10 cellular contexts compared by ENCODE assay signal in the genomic region with DNA sequence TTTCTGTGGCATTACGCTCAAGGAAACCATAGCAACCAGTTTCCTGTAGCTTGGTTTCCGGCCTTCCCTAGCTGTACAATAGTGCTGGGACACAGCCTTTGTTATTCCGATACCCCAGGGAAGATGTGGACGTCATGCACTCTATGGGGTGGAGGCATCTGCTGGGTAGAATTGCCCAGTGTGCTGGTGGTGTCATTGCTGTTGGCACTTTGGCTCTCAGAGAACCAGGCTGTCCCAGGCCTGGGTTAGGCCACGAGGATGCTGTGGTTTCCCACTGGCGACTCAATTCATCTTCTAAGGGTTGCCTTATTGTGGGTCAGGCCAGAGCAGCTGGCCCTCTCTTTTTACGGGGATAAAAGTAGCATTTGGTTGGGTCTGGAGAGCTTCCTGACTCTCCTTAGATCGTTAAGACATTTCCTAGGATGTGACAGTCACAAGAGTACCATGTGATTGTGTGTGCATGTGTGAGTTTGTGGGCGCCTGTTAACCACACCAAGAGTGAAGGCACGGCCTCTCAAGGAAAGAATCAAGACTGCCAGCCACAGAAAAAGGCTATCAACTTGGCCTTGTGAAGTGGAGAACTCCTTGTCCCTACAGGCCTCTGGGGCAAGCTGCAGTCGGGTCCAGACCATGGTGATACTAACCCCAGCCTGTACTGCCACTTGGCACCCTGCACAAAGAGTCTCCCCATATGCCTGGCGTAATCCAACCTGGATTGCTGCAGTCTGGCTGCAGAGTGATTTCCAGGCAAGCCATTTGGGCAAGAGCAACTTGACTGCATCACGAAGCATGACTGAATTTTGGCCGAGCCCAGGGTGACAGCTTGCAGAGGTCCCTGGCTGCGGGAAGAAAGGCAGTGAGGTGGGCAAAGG. TPM values are rescaled to one million over a fixed set of nuclear protein-coding genes. Genes with fewer than 3 reads are reported as not detected.
DNase-seq lines count a peak whose midpoint lies in the region; ATAC-seq and TF ChIP-seq lines count a peak whose summit lies in the region.
"Had no signal": no experiment of that assay in that cellular context is flagged by ENCODE, and none has a peak within 500 bp of the region (broad histone marks: within the 10 kb centered on the region; RNA-seq: fewer than 3 reads in every experiment).

No MANE protein-coding gene starts in this region.

- ATAC-seq in upper lobe of left lung (ENCODE audit: low FRiP score in 2 of 2) (no peak), GM19397 (IDR thresholded peaks at IDR 0.05; ENCODE audit: unreplicated experiment) (no peak)
- ATAC-seq in CD8-positive, alpha-beta T cell, result no peak

- H3K27ac Mint-ChIP-seq in CD8-positive, alpha-beta T cell, result no peak overlapping the region

- TF ChIP-seq CTCF in dorsolateral prefrontal cortex (IDR thresholded peaks at IDR 0.05 in 54 of 56, conservative IDR thresholded peaks at IDR 0.05 in 2 of 56; ENCODE audit: low read depth in 1 of 56, partially characterized antibody in 56 of 56) (no peak), upper lobe of left lung (IDR thresholded peaks at IDR 0.05) (no peak)
- TF ChIP-seq CTCF in CD8-positive, alpha-beta T cell (IDR thresholded peaks at IDR 0.05), result no peak

- peak overlapping the region in 55 of 59 donors; percentile 7 to 85 (median 65) for H3K27ac ChIP-seq in dorsolateral prefrontal cortex
- peak overlapping the region; percentile 67 for H3K27ac ChIP-seq in muscle layer of colon (ENCODE audit: low read depth, low read length)
- H3K27ac ChIP-seq in upper lobe of left lung, result peak overlapping the region; percentile 32 to 70 (median 58)
- H3K27ac ChIP-seq in CD8-positive, alpha-beta T cell (ENCODE audit: low read depth, low read length), result no peak overlapping the region
- H3K27ac ChIP-seq: HL-60 had no signal

- no peaks in the 10 kb centered on the region for H3K36me3 ChIP-seq in muscle layer of colon (ENCODE audit: insufficient read depth, low read length)
- H3K36me3 ChIP-seq in upper lobe of left lung, result no peaks in the 10 kb centered on the region
- no peaks in the 10 kb centered on the region for H3K36me3 ChIP-seq in MG63
- H3K36me3 ChIP-seq in CD8-positive, alpha-beta T cell (ENCODE audit: insufficient read depth, low read length), result no peaks in the 10 kb centered on the region

- no peaks in the 10 kb centered on the region for H3K36me3 Mint-ChIP-seq in CD8-positive, alpha-beta T cell

- H3K4me3 ChIP-seq in dorsolateral prefrontal cortex (no peak overlapping the region), muscle layer of colon (ENCODE audit: low read depth in 1 of 2, low read length in 2 of 2) (no peak overlapping the region), upper lobe of left lung (no peak overlapping the region), MG63 (no peak overlapping the region)
- no peak overlapping the region for H3K4me3 ChIP-seq in CD8-positive, alpha-beta T cell (ENCODE audit: low read depth, low read length)

- H3K27me3 Mint-ChIP-seq in CD8-positive, alpha-beta T cell (ENCODE audit: low read depth), result peaks cover 16% of the 10 kb centered on the region

- peak; percentile 14 to 75 for DNase-seq in NCI-H524 (lab: John Stamatoyannopoulos, UW)
- DNase-seq in NCI-H524 treated with DMSO at 0.1 percent for 48 hours (lab: John Stamatoyannopoulos, UW), result no peak
- DNase-seq in dorsolateral prefrontal cortex, result peak in 2 of 10 donors; percentile 56 to 92
- DNase-seq in upper lobe of left lung, result peak in 1 of 2 donors; percentile 35
- no peak for DNase-seq in MG63
- no peak for DNase-seq in CD8-positive, alpha-beta T cell
- DNase-seq: NCI-H226 had no signal

- H3K9me3 Mint-ChIP-seq in CD8-positive, alpha-beta T cell, result no peaks in the 10 kb centered on the region

- no peak for TF ChIP-seq EP300 in upper lobe of left lung (IDR thresholded peaks at IDR 0.05)

- no peak for TF ChIP-seq POLR2A in upper lobe of left lung (IDR thresholded peaks at IDR 0.05)

- H3K4me3 Mint-ChIP-seq in CD8-positive, alpha-beta T cell, result no peak overlapping the region

- intact Hi-C loops in dorsolateral prefrontal cortex (cut with DNase I), result loop anchor here in 1 of 2 donors (5.0 kb wide), 1 partner anchor 36 kb away; the partner anchor contains the start of gene NAV2
- intact Hi-C loops in CD8-positive, alpha-beta T cell (cut with DNase I, micrococcal nuclease), result no loop called here

- H3K27me3 ChIP-seq in dorsolateral prefrontal cortex, result no peaks in the 10 kb centered on the region
- no peaks in the 10 kb centered on the region for H3K27me3 ChIP-seq in muscle layer of colon (ENCODE audit: control insufficient read depth in 1 of 2, insufficient read depth in 2 of 2, low read length in 2 of 2)
- no peaks in the 10 kb centered on the region for H3K27me3 ChIP-seq in upper lobe of left lung
- no peaks in the 10 kb centered on the region for H3K27me3 ChIP-seq in MG63
- H3K27me3 ChIP-seq in CD8-positive, alpha-beta T cell (ENCODE audit: insufficient read depth, low read length), result no peaks in the 10 kb centered on the region

- POLR2A ChIA-PET in CD8-positive, alpha-beta T cell (lab: Charles Lee), result no interaction called here

- WGBS in upper lobe of left lung, 2 donors, result 63 to 69% methylated on average over 14 to 15 of the region's 15 CpGs

- H3K4me1 ChIP-seq in muscle layer of colon (ENCODE audit: insufficient read depth, low read length), result peaks cover 93% of the 10 kb centered on the region
- peaks cover 29 to 52% (median 36%) of the 10 kb centered on the region in 4 donors for H3K4me1 ChIP-seq in upper lobe of left lung
- H3K4me1 ChIP-seq in CD8-positive, alpha-beta T cell (ENCODE audit: insufficient read depth, low read length), result no peaks in the 10 kb centered on the region

- H3K9me3 ChIP-seq in muscle layer of colon (ENCODE audit: low read length) (no peaks in the 10 kb centered on the region), upper lobe of left lung (no peaks in the 10 kb centered on the region), MG63 (no peaks in the 10 kb centered on the region)
- H3K9me3 ChIP-seq in CD8-positive, alpha-beta T cell (ENCODE audit: low read length), result no peaks in the 10 kb centered on the region

- CTCF ChIA-PET in CD8-positive, alpha-beta T cell (lab: Charles Lee), result no interaction called here

- H3K4me1 Mint-ChIP-seq in CD8-positive, alpha-beta T cell (ENCODE audit: low read depth), result peaks cover 4% of the 10 kb centered on the region

- no peak overlapping the region for H3K9ac ChIP-seq in muscle layer of colon (ENCODE audit: low read length)

RNA-seq across cellular contexts. Expression of gene NAV2, which starts 35.9 kb away (rescaled TPM):
- total RNA-seq in dorsolateral prefrontal cortex (100 to 1,000 TPM in 5 of 120 experiments, 10 to 100 TPM in 115; 43.9 to 157 (median 68.6) TPM), upper lobe of left lung (10 to 100 TPM; 40.5 to 61.4 (median 52.3) TPM)
- total RNA-seq in MG63 (2014; rRNA removed; shearing (Covaris generic); ENCODE audit: low replicate concordance), result 3.7 and 5.0 TPM in 2 replicates
- total RNA-seq in CD8-positive, alpha-beta T cell, result 1 to 10 TPM in 1 of 2 experiments, under 1 TPM in 1; 0.39 to 1.3 TPM

Comparison
In these comparisons a context has a peak if more than half of its experiments do, and no peak if none do; other contexts are left out.
1. DNase-seq: peak in NCI-H524 (2 of 2); none in NCI-H524 treated with DMSO at 0.1 percent for 48 hours (single experiment), MG63 (single experiment) and CD8-positive, alpha-beta T cell (0 of 7).